In genomic region chr14:86540636-86541247, GRCh38 we compare ENCODE assay signal across 15 cellular contexts.
A peak's percentile ranks its signal among the peaks of the same experiment; 100 is the strongest.
DNase-seq lines count a peak whose midpoint lies in the region; ATAC-seq and TF ChIP-seq lines count a peak whose summit lies in the region.
"Had no signal": no experiment of that assay in that cellular context is flagged by ENCODE, and none has a peak within 500 bp of the region (broad histone marks: within the 10 kb centered on the region; RNA-seq: fewer than 3 reads in every experiment).

No MANE protein-coding gene starts in this region.

- no peak for TF ChIP-seq POLR2A in gastroesophageal sphincter (IDR thresholded peaks at IDR 0.05)

- CTCF ChIA-PET in WTC11 (lab: Charles Lee) = no interaction called here

- H3K27me3 Mint-ChIP-seq in type B pancreatic cell (no peaks in the 10 kb centered on the region), WTC11 (ENCODE audit: low read depth) (no peaks in the 10 kb centered on the region)

- TF ChIP-seq EP300 in gastroesophageal sphincter (IDR thresholded peaks at IDR 0.05) = no peak

- no peak for TF ChIP-seq CTCF in OCI-LY3 (IDR thresholded peaks at IDR 0.05; ENCODE audit: low read depth, low read length)
- TF ChIP-seq CTCF in fibroblast of the aortic adventitia (IDR thresholded peaks at IDR 0.05; ENCODE audit: insufficient read depth, low read length) = no peak
- no peak for TF ChIP-seq CTCF in type B pancreatic cell (conservative IDR thresholded peaks at IDR 0.05)
- no peak for TF ChIP-seq CTCF in gastroesophageal sphincter (IDR thresholded peaks at IDR 0.05)
- no peak for TF ChIP-seq CTCF in WTC11 (IDR thresholded peaks at IDR 0.05)

- H4K20me1 ChIP-seq in OCI-LY3 (ENCODE audit: insufficient read depth, low read length) = no peaks in the 10 kb centered on the region
- H4K20me1 ChIP-seq: BLaER1 treated with 17β-estradiol and CSF1 and Interleukin-3, amounts not matched to agents 10 nM and 100 nM had no signal

- DNase-seq in EH (ENCODE audit: low read depth) (peak; percentile 35), fibroblast of the aortic adventitia (ENCODE audit: low read depth) (peak; percentile 6), type B pancreatic cell (ENCODE audit: extremely low spot score, unreplicated experiment) (no peak), WTC11 (ENCODE audit: low spot score) (no peak)
- no peak for DNase-seq in stimulated activated CD4-positive, alpha-beta T cell treated with anti-CD3 and anti-CD28 coated beads, Interleukin-4, amount 100 ng/mL, for 1 hour
- DNase-seq: CD8-positive, alpha-beta T cell; KBM-7; NCI-H1417; NCI-H187; NCI-H226; NCI-H524 had no signal

- peak overlapping the region; percentile 67 for H3K9ac ChIP-seq in OCI-LY3 (ENCODE audit: low read length)
- H3K9ac ChIP-seq: BLaER1 treated with 17β-estradiol and CSF1 and Interleukin-3, amounts not matched to agents 10 nM and 100 nM had no signal

- peak overlapping the region; percentile 79 for H3K4me2 ChIP-seq in OCI-LY3 (ENCODE audit: low read length)
- H3K4me2 ChIP-seq: BLaER1 treated with 17β-estradiol and CSF1 and Interleukin-3, amounts not matched to agents 10 nM and 100 nM had no signal

- H3K36me3 Mint-ChIP-seq in type B pancreatic cell = no peaks in the 10 kb centered on the region
- H3K36me3 Mint-ChIP-seq in WTC11 = no peaks in the 10 kb centered on the region
- H3K36me3 Mint-ChIP-seq: CD8-positive, alpha-beta T cell had no signal

- H3K4me1 Mint-ChIP-seq in type B pancreatic cell (ENCODE audit: unreplicated experiment) (peaks cover 29% of the 10 kb centered on the region), WTC11 (no peaks in the 10 kb centered on the region)

- 32 to 39% methylated on average over 5 to 6 of the region's 6 CpGs for WGBS in gastroesophageal sphincter (ENCODE audit: low coverage in 1 of 2), 2 donors

- ATAC-seq in gastroesophageal sphincter = no peak
- no peak for ATAC-seq in WTC11
- ATAC-seq: CD8-positive, alpha-beta T cell; HepG2 had no signal

- H3K9me3 ChIP-seq in OCI-LY3 (ENCODE audit: insufficient read depth, low read length) (no peaks in the 10 kb centered on the region), gastroesophageal sphincter (no peaks in the 10 kb centered on the region)
- H3K9me3 ChIP-seq: BLaER1 treated with 17β-estradiol and CSF1 and Interleukin-3, amounts not matched to agents 10 nM and 100 nM had no signal

- H3K4me3 Mint-ChIP-seq in type B pancreatic cell = peak overlapping the region; percentile 39
- H3K4me3 Mint-ChIP-seq in WTC11 = no peak overlapping the region
- H3K4me3 Mint-ChIP-seq: CD8-positive, alpha-beta T cell had no signal

- H3K27me3 ChIP-seq in OCI-LY3 (ENCODE audit: low read depth, low read length) (no peaks in the 10 kb centered on the region), gastroesophageal sphincter (no peaks in the 10 kb centered on the region)
- H3K27me3 ChIP-seq: BLaER1 treated with 17β-estradiol and CSF1 and Interleukin-3, amounts not matched to agents 10 nM and 100 nM had no signal

- peaks cover 4% of the 10 kb centered on the region for H3K36me3 ChIP-seq in OCI-LY3 (replicated peaks; ENCODE audit: low read depth, low read length)
- no peaks in the 10 kb centered on the region for H3K36me3 ChIP-seq in gastroesophageal sphincter
- H3K36me3 ChIP-seq: BLaER1 treated with 17β-estradiol and CSF1 and Interleukin-3, amounts not matched to agents 10 nM and 100 nM had no signal

- H3K27ac ChIP-seq in OCI-LY3 (ENCODE audit: low read length) (peak overlapping the region; percentile 97), gastroesophageal sphincter (no peak overlapping the region)
- H3K27ac ChIP-seq: BLaER1 treated with 17β-estradiol and CSF1 and Interleukin-3, amounts not matched to agents 10 nM and 100 nM had no signal

- H3K9me3 Mint-ChIP-seq in type B pancreatic cell (no peaks in the 10 kb centered on the region), WTC11 (no peaks in the 10 kb centered on the region)
- H3K9me3 Mint-ChIP-seq: CD8-positive, alpha-beta T cell had no signal

- H3K27ac Mint-ChIP-seq in type B pancreatic cell (no peak overlapping the region), WTC11 (no peak overlapping the region)
- H3K27ac Mint-ChIP-seq: CD8-positive, alpha-beta T cell had no signal

- POLR2A ChIA-PET in WTC11 (lab: Charles Lee) = no interaction called here

- no peak overlapping the region for H2AFZ ChIP-seq in OCI-LY3 (ENCODE audit: low read depth, low read length)

- no peaks in the 10 kb centered on the region for H3K79me2 ChIP-seq in OCI-LY3 (ENCODE audit: low read length)

- H3K4me1 ChIP-seq in OCI-LY3 (ENCODE audit: low read length) (peaks cover 48% of the 10 kb centered on the region), gastroesophageal sphincter (no peaks in the 10 kb centered on the region)
- H3K4me1 ChIP-seq: BLaER1 treated with 17β-estradiol and CSF1 and Interleukin-3, amounts not matched to agents 10 nM and 100 nM had no signal

- peak overlapping the region; percentile 51 for H3K4me3 ChIP-seq in OCI-LY3 (ENCODE audit: low read length)
- no peak overlapping the region for H3K4me3 ChIP-seq in fibroblast of the aortic adventitia (ENCODE audit: low read depth, low read length)
- H3K4me3 ChIP-seq in gastroesophageal sphincter = no peak overlapping the region
- H3K4me3 ChIP-seq: BLaER1 treated with 17β-estradiol and CSF1 and Interleukin-3, amounts not matched to agents 10 nM and 100 nM had no signal

TF ChIP-seq in WTC11, 78 proteins besides CTCF, POLR2A, EP300 and RAD21:
- no peak for TF ChIP-seq ZBTB21 (CRISPR knock-in tag; IDR thresholded peaks at IDR 0.05; ENCODE audit: borderline replicate concordance)
- no peak for TF ChIP-seq SOX15 (CRISPR knock-in tag; IDR thresholded peaks at IDR 0.05)
- TF ChIP-seq ZSCAN18 (CRISPR knock-in tag; IDR thresholded peaks at IDR 0.05) = no peak
- no peak for TF ChIP-seq ATF1 (CRISPR knock-in tag; IDR thresholded peaks at IDR 0.05)
- TF ChIP-seq SMAD3 (CRISPR knock-in tag; IDR thresholded peaks at IDR 0.05; ENCODE audit: borderline replicate concordance) = no peak
- TF ChIP-seq KAT7 (CRISPR knock-in tag; IDR thresholded peaks at IDR 0.05; ENCODE audit: borderline replicate concordance) = no peak
- TF ChIP-seq NFATC4 (CRISPR knock-in tag; IDR thresholded peaks at IDR 0.05) = no peak

Comparison
In these comparisons a context has a peak if more than half of its experiments do, and no peak if none do; other contexts are left out.
1. DNase-seq: peak in EH (single experiment) and fibroblast of the aortic adventitia (single experiment); none in type B pancreatic cell (single experiment), stimulated activated CD4-positive, alpha-beta T cell treated with anti-CD3 and anti-CD28 coated beads, Interleukin-4, amount 100 ng/mL, for 1 hour (single experiment) and WTC11 (single experiment).